ENCODE assay signal across 15 cellular contexts in the genomic region with DNA sequence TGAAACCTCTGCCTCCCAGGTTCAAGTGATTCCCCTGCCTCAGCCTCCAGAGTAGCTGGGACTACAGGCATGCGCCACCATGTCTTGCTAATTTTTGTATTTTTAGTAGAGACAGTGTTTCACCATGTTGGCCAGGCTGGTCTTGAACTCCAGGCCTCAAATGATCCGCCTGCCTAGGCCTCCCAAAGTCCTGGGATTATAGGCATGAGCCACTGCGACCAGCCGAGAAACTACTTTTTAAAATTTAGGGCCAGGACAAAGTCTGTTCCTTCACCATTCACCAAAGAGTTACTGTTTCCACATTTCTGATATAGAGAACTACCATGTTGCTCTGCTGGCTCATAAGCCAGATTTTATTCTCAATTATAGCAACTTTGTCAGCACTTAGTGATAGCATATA. TPM values are rescaled to one million over a fixed set of nuclear protein-coding genes. Genes with fewer than 3 reads are reported as not detected.
"Had no signal": no experiment of that assay in that cellular context is flagged by ENCODE, and none has a peak within 500 bp of the region (broad histone marks: within the 10 kb centered on the region; RNA-seq: fewer than 3 reads in every experiment).

No MANE protein-coding gene starts in this region.

RNA-seq across cellular contexts. Expression of a gene that starts 3.1 kb away (rescaled TPM):
- total RNA-seq: activated naive CD4-positive, alpha-beta T cell treated with anti-CD3 and anti-CD28 coated beads for 36 hours; activated naive CD4-positive, alpha-beta T cell treated with anti-CD3 and anti-CD28 coated beads, Interleukin-2, amount 50 U/mL, for 72 hours; activated naive CD8-positive, alpha-beta T cell treated with anti-CD3 and anti-CD28 coated beads for 36 hours; activated naive CD8-positive, alpha-beta T cell treated with anti-CD3 and anti-CD28 coated beads, Interleukin-2, amount 10 ng/mL, durations not matched to agents 7 days and 5 days; activated T-cell treated with anti-CD3 and anti-CD28 coated beads, Interleukin-2, amount 50 U/mL, for 4 hours; activated T-cell treated with anti-CD3 and anti-CD28 coated beads, Interleukin-2, amount 50 U/mL, for 72 hours; activated T-helper 1 cell treated with anti-CD3 and anti-CD28 coated beads, Interleukin-12 subunit alpha, Interleukin-12 subunit beta, Interleukin-2, Interleukin-4 antibody, amounts not matched to agents 30 ng/mL and 10 ng/mL and 1 ng/mL, durations not matched to agents 14 hours and 24 hours and 36 hours; activated T-helper 17 cell treated with anti-CD3 and anti-CD28 coated beads, Interleukin-2, amount 50 U/mL, for 72 hours; activated T-helper 2 cell treated with anti-CD3 and anti-CD28 coated beads, Interferon-gamma antibody, Interleukin-2, Interleukin-4, amounts not matched to agents 10 μg/mL and 5 μg/mL and 100 μg/mL, durations not matched to agents 14 hours and 24 hours and 36 hours; ascending aorta; body of pancreas; bronchial epithelial cell; cerebellum; chondrocyte had no signal
- polyA plus RNA-seq: aorta had no signal

RNA-seq across cellular contexts. Expression of a gene that starts 49.5 kb away (rescaled TPM):
- total RNA-seq: activated naive CD4-positive, alpha-beta T cell treated with anti-CD3 and anti-CD28 coated beads for 36 hours; activated naive CD4-positive, alpha-beta T cell treated with anti-CD3 and anti-CD28 coated beads, Interleukin-2, amount 50 U/mL, for 72 hours; activated naive CD8-positive, alpha-beta T cell treated with anti-CD3 and anti-CD28 coated beads for 36 hours; activated naive CD8-positive, alpha-beta T cell treated with anti-CD3 and anti-CD28 coated beads, Interleukin-2, amount 10 ng/mL, durations not matched to agents 7 days and 5 days; activated T-helper 1 cell treated with anti-CD3 and anti-CD28 coated beads, Interleukin-12 subunit alpha, Interleukin-12 subunit beta, Interleukin-2, Interleukin-4 antibody, amounts not matched to agents 30 ng/mL and 10 ng/mL and 1 ng/mL, durations not matched to agents 14 hours and 24 hours and 36 hours; activated T-helper 17 cell treated with anti-CD3 and anti-CD28 coated beads, Interleukin-2, amount 50 U/mL, for 72 hours had no signal
